In genomic region chr16:89319883-89320716, GRCh38 we compare ENCODE assay signal across 8 cellular contexts.
DNase-seq lines count a peak whose midpoint lies in the region; ATAC-seq and TF ChIP-seq lines count a peak whose summit lies in the region.

No MANE protein-coding gene starts in this region.

- H3K9ac ChIP-seq in H9 (ENCODE audit: extremely low read depth, insufficient read length, low read length): no peak overlapping the region

- H3K27ac ChIP-seq in H9 (ENCODE audit: insufficient read length, low read depth, low read length): no peak overlapping the region
- H3K27ac ChIP-seq in SJCRH30: peak overlapping the region; percentile 57
- peak overlapping the region; percentile 23 to 32 for H3K27ac ChIP-seq in breast epithelium
- peak overlapping the region; percentile 33 for H3K27ac ChIP-seq in lower lobe of right lung
- peak overlapping the region; percentile 34 to 78 (median 75) for H3K27ac ChIP-seq in stomach

- no peak overlapping the region for H2BK20ac ChIP-seq in H9 (ENCODE audit: low read depth, low read length, poor library complexity, severe bottlenecking)

- no peaks in the 10 kb centered on the region for H3K9me3 ChIP-seq in H9 (ENCODE audit: control insufficient read depth, low read depth, low read length)
- no peaks in the 10 kb centered on the region for H3K9me3 ChIP-seq in SJCRH30 (replicated peaks)
- no peaks in the 10 kb centered on the region for H3K9me3 ChIP-seq in breast epithelium
- H3K9me3 ChIP-seq in lower lobe of right lung: no peaks in the 10 kb centered on the region
- H3K9me3 ChIP-seq in stomach: no peaks in the 10 kb centered on the region

- no peak overlapping the region for H3K4ac ChIP-seq in H9 (ENCODE audit: low read depth, low read length)

- H3K23ac ChIP-seq in H9 (ENCODE audit: insufficient read length, low read depth, low read length): no peak overlapping the region

- H3K27me3 Mint-ChIP-seq in H9 (ENCODE audit: low read depth) (no peaks in the 10 kb centered on the region; the same call in 1 of the 2 replicates), endothelial cell (ENCODE audit: unreplicated experiment) (peaks cover 49% of the 10 kb centered on the region)

- no peak overlapping the region for H2BK12ac ChIP-seq in H9 (ENCODE audit: insufficient read length, low read depth, low read length)

- H2BK5ac ChIP-seq in H9 (ENCODE audit: insufficient read length, low read length): no peak overlapping the region

- H3K23me2 ChIP-seq in H9 (ENCODE audit: insufficient read length, low read depth, low read length, poor library complexity, severe bottlenecking): no peaks in the 10 kb centered on the region

- H3K4me1 ChIP-seq in H9 (ENCODE audit: insufficient read depth, low read length) (peaks cover 14% of the 10 kb centered on the region; the same call in 1 of the 2 replicates), SJCRH30 (peaks cover 41% of the 10 kb centered on the region), breast epithelium (peaks cover 10 to 27% of the 10 kb centered on the region in 2 donors), lower lobe of right lung (peaks cover 98% of the 10 kb centered on the region), stomach (peaks cover 76 to 100% (median 98%) of the 10 kb centered on the region in 4 donors)

- H3T11ph ChIP-seq in H9 (ENCODE audit: low read length): no peak overlapping the region

- H3K4me1 Mint-ChIP-seq in H9 (peaks cover 74 to 89% of the 10 kb centered on the region in 2 experiments), endothelial cell (ENCODE audit: unreplicated experiment) (peaks cover 85% of the 10 kb centered on the region)

- H4K5ac ChIP-seq in H9 (ENCODE audit: insufficient read length, low read depth, low read length): no peak overlapping the region

- peaks cover 75% of the 10 kb centered on the region; the same call in 1 of the 2 replicates for H3K79me2 ChIP-seq in H9 (ENCODE audit: insufficient read depth, low read length)

- H3K36me3 Mint-ChIP-seq in H9 (ENCODE audit: insufficient read depth in 1 of 3, low read depth in 3 of 3): peaks cover 4 to 19% (median 16%) of the 10 kb centered on the region in 3 experiments; a peak in 4 of 7 replicates
- H3K36me3 Mint-ChIP-seq in endothelial cell (ENCODE audit: low read depth, unreplicated experiment): peaks cover 40% of the 10 kb centered on the region

- intact Hi-C loops in breast epithelium (cut with DNase I; ENCODE audit: low total_unique reads) (no loop called here), lower lobe of right lung (cut with DNase I) (no loop called here), stomach (cut with DNase I; ENCODE audit: low total_unique reads) (no loop called here)

- TF ChIP-seq CTCF in H9 (conservative IDR thresholded peaks at IDR 0.05) (no peak), breast epithelium (IDR thresholded peaks at IDR 0.05) (no peak), lower lobe of right lung (IDR thresholded peaks at IDR 0.05) (no peak), stomach (IDR thresholded peaks at IDR 0.05) (no peak), endothelial cell (IDR thresholded peaks at IDR 0.05; ENCODE audit: unreplicated experiment) (no peak)

- H3K36me3 ChIP-seq in SJCRH30 (peaks cover 14% of the 10 kb centered on the region), breast epithelium (no peaks in the 10 kb centered on the region), lower lobe of right lung (peaks cover 9% of the 10 kb centered on the region), stomach (peaks cover 4 to 17% (median 8%) of the 10 kb centered on the region in 4 donors)

- no peaks in the 10 kb centered on the region for H3K27me3 ChIP-seq in H9 (ENCODE audit: insufficient read depth, low read length)
- H3K27me3 ChIP-seq in SJCRH30: no peaks in the 10 kb centered on the region
- no peaks in the 10 kb centered on the region for H3K27me3 ChIP-seq in breast epithelium
- no peaks in the 10 kb centered on the region for H3K27me3 ChIP-seq in lower lobe of right lung (ENCODE audit: low read depth)
- no peaks in the 10 kb centered on the region for H3K27me3 ChIP-seq in stomach

- no peaks in the 10 kb centered on the region; a peak in 1 of 5 replicates for H3K9me3 Mint-ChIP-seq in H9
- H3K9me3 Mint-ChIP-seq in endothelial cell (ENCODE audit: unreplicated experiment): no peaks in the 10 kb centered on the region

- no peak overlapping the region for H3K4me2 ChIP-seq in H9 (ENCODE audit: insufficient read depth, insufficient read length, low read length)

- peak; percentile 31 to 49 for DNase-seq in AML-193 (lab: John Stamatoyannopoulos, UW)
- peak; percentile 61 for DNase-seq in H9
- DNase-seq in SJCRH30: peak; percentile 79 to 81
- DNase-seq in breast epithelium (ENCODE audit: low spot score in 2 of 2): peak in 1 of 2 donors; percentile 28
- peak; percentile 60 for DNase-seq in lower lobe of right lung
- peak; percentile 51 for DNase-seq in stomach
- DNase-seq in endothelial cell (ENCODE audit: low spot score): no peak
- DNase-seq in NCI-H510A treated with DMSO at 0.1 percent for 48 hours (lab: John Stamatoyannopoulos, UW): no peak

- TF ChIP-seq POLR2A in breast epithelium (IDR thresholded peaks at IDR 0.05) (no peak), stomach (IDR thresholded peaks at IDR 0.05) (no peak)

- peak overlapping the region; percentile 18; the same call in 1 of the 2 replicates for H3K14ac ChIP-seq in H9 (ENCODE audit: insufficient read depth, low read length)

- no peak overlapping the region for H4K91ac ChIP-seq in H9 (ENCODE audit: insufficient read length, low read depth, low read length)

- H3K4me3 ChIP-seq in SJCRH30 (peak overlapping the region; percentile 5), breast epithelium (peak overlapping the region; percentile 13 to 49 (median 15)), lower lobe of right lung (no peak overlapping the region), stomach (peak overlapping the region in 3 of 4 donors; percentile 5 to 32 (median 25))

- H2BK120ac ChIP-seq in H9 (ENCODE audit: low read depth, low read length, poor library complexity, severe bottlenecking): no peak overlapping the region

- H3K27ac Mint-ChIP-seq in H9 (peak overlapping the region; percentile 25 to 59 (median 55); a peak in 4 of 7 replicates), endothelial cell (ENCODE audit: unreplicated experiment) (no peak overlapping the region)

- H2AK5ac ChIP-seq in H9 (ENCODE audit: insufficient read length, low read length): no peak overlapping the region

- H2AFZ ChIP-seq in H9 (ENCODE audit: low read length): no peak overlapping the region

- H3K56ac ChIP-seq in H9 (ENCODE audit: insufficient read length, low read depth, low read length): no peak overlapping the region

- H3K4me3 Mint-ChIP-seq in H9 (no peak overlapping the region; a peak in 1 of 5 replicates), endothelial cell (ENCODE audit: unreplicated experiment) (no peak overlapping the region)

- peak; percentile 62 to 66 for ATAC-seq in lower lobe of right lung

- H3K18ac ChIP-seq in H9 (ENCODE audit: insufficient read length, low read depth, low read length): no peak overlapping the region

- no peak for TF ChIP-seq EP300 in stomach (IDR thresholded peaks at IDR 0.05)

- no CpG with 5 or more reads among the region's 29 CpGs for WGBS in H9 (ENCODE audit: extremely low coverage, insufficient read length, low lambda C conversion rate)
- 11 to 36% (median 28%) methylated on average over 20 to 29 of the region's 29 CpGs for whole genome bisulfite sequencing in stomach, 5 donors

- no peak overlapping the region for H2BK15ac ChIP-seq in H9 (ENCODE audit: low read depth, low read length)

- H4K8ac ChIP-seq in H9 (replicated peaks; ENCODE audit: insufficient read length, low read depth, low read length): no peak overlapping the region

- H3K79me1 ChIP-seq in H9 (ENCODE audit: insufficient read depth, low read depth, low read length, poor library complexity, severe bottlenecking): peaks cover 8% of the 10 kb centered on the region

- no peaks in the 10 kb centered on the region for H4K20me1 ChIP-seq in H9 (ENCODE audit: control insufficient read depth, insufficient read depth, insufficient read length)

Comparison
In these comparisons a context has a peak if more than half of its experiments do, and no peak if none do; other contexts are left out.
1. DNase-seq: peak in AML-193 (2 of 2), H9 (single experiment), SJCRH30 (2 of 2), lower lobe of right lung (single experiment) and stomach (single experiment); none in endothelial cell (single experiment) and NCI-H510A treated with DMSO at 0.1 percent for 48 hours (single experiment).